27 cellular contexts compared by ENCODE assay signal in the genomic region with DNA sequence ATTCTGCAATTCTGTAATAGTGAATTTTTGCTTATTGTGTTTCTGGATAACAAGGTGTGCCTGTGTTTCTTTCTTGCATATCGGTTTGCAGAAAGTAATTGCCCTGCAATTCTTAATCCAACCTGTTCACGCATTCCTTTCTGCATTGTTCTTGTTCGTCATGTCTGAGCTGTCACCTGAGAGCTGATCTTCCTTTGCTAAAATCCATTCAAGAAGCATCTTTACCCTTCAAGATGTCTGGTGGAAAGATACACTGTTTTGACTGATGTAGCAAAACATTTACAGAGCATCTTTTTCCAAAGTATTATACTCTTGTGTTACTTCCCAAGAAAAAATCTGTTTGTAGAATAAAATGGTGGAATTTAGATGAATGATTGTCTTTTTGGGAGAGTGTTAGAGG.
"Had no signal": no experiment of that assay in that cellular context is flagged by ENCODE, and none has a peak within 500 bp of the region (broad histone marks: within the 10 kb centered on the region; RNA-seq: fewer than 3 reads in every experiment).

No MANE protein-coding gene starts in this region.

- H3K4me3 ChIP-seq: stomach, suprapubic skin, testis, thoracic aorta, thyroid gland, tibial artery, tibial nerve, transverse colon, upper lobe of left lung, upper lobe of right lung, uterus, vagina had no signal

- H3K4me1 ChIP-seq: stomach, testis, thyroid gland, tibial artery, tibial nerve, transverse colon, upper lobe of left lung, upper lobe of right lung, uterus, vagina had no signal

- FAIRE-seq: urothelium cell line had no signal

- H3K27me3 ChIP-seq: testis, thyroid gland, tibial nerve, transverse colon, upper lobe of left lung, upper lobe of right lung, uterus, vagina had no signal

- H3K27ac ChIP-seq: stomach, suprapubic skin, testis, thoracic aorta, thyroid gland, tibial artery, tibial nerve, transverse colon, upper lobe of left lung, upper lobe of right lung, uterus, vagina had no signal

- H3K9me3 ChIP-seq: stomach, suprapubic skin, testis, thoracic aorta, thyroid gland, tibial artery, tibial nerve, transverse colon, upper lobe of left lung, upper lobe of right lung, uterus, vagina had no signal

- DNase-seq: stimulated activated CD4-positive, alpha-beta T cell treated with anti-CD3 and anti-CD28 coated beads, Interleukin-2, amount 100 ng/mL, for 48 hours; stimulated activated CD4-positive, alpha-beta T cell treated with anti-CD3 and anti-CD28 coated beads, Interleukin-4, amount 100 ng/mL, for 1 hour; stimulated activated CD4-positive, alpha-beta T cell treated with anti-CD3 and anti-CD28 coated beads, Interleukin-4, amount 100 ng/mL, for 24 hours; stimulated activated CD4-positive, alpha-beta T cell treated with anti-CD3 and anti-CD28 coated beads, Interleukin-4, amount 100 ng/mL, for 4 hours; stimulated activated CD8-positive, alpha-beta memory T cell treated with anti-CD3 and anti-CD28 coated beads, Interleukin-4, amount 100 ng/mL, for 48 hours; stimulated activated naive B cell treated with anti-CD40 and anti-IgM and Interleukin-4, amounts not matched to agents 10 μg/mL and 1 μg/mL and 100 μg/mL, for 72 hours; stimulated activated naive CD4-positive, alpha-beta T cell; stimulated activated naive CD4-positive, alpha-beta T cell treated with Interleukin-2 at 50 U/mL for 16 hours; stimulated activated naive CD8-positive, alpha-beta T cell treated with anti-CD3 and anti-CD28 coated beads, Interleukin-15, amount 100 ng/mL, for 72 hours; stimulated activated naive CD8-positive, alpha-beta T cell treated with anti-CD3 and anti-CD28 coated beads, Interleukin-15, Interleukin-2, amounts not matched to agents 100 U/mL and 50 U/mL, for 24 hours; stomach; substantia nigra; testis; thyroid gland; tibial artery; transverse colon; trophoblast cell; upper lobe of left lung; upper lobe of right lung; uterus had no signal

- H3K36me3 ChIP-seq: stomach, suprapubic skin, thoracic aorta, thyroid gland, tibial artery, tibial nerve, transverse colon, upper lobe of left lung, upper lobe of right lung, uterus, vagina had no signal

- ATAC-seq: stimulated activated effector memory CD8-positive, alpha-beta T cell treated with anti-CD3 and anti-CD28 coated beads, Interleukin-12 subunit alpha, Interleukin-12 subunit beta, amount 100 ng/mL, for 72 hours; stimulated activated memory B cell treated with anti-CD40 and anti-IgM and Interleukin-4, amounts not matched to agents 10 μg/mL and 1 μg/mL and 100 μg/mL, for 72 hours; stimulated activated naive B cell treated with anti-CD40 and anti-IgM and Interleukin-4, amounts not matched to agents 10 μg/mL and 1 μg/mL and 100 μg/mL, for 72 hours; stimulated activated naive CD8-positive, alpha-beta T cell treated with anti-CD3 and anti-CD28 coated beads, Interleukin-15, amount 100 ng/mL, for 72 hours; stimulated activated naive CD8-positive, alpha-beta T cell treated with anti-CD3 and anti-CD28 coated beads, Interleukin-15, Interleukin-2, amounts not matched to agents 100 U/mL and 50 U/mL, for 24 hours; upper lobe of right lung had no signal
